In the genomic region with DNA sequence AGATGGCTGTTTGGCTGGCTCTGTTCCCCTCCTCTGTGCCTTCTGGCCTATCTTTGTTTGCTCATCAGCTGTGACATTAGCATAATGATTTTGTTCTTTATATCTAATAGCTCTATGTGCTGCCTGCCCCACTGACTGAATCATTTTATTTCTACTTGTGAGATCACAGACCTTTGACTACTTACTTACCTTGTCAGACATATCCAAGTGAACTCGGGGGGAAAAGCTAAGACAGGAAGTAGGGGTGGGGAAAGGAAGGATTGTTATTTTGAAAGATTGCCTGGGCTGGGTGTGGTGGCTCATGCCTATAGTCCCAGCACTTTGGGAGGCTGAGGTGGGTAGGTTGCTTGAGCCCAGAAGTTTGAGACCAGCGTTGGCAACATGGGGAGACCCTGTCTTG, we compare ENCODE assay signal across 9 cellular contexts.
A peak's percentile ranks its signal among the peaks of the same experiment; 100 is the strongest.
DNase-seq lines count a peak whose midpoint lies in the region; ATAC-seq and TF ChIP-seq lines count a peak whose summit lies in the region.
"Had no signal": no experiment of that assay in that cellular context is flagged by ENCODE, and none has a peak within 500 bp of the region (broad histone marks: within the 10 kb centered on the region; RNA-seq: fewer than 3 reads in every experiment).

No MANE protein-coding gene starts in this region.

- H3K4me1 ChIP-seq in Peyer's patch (peaks cover 0 to 28% (median 5%) of the 10 kb centered on the region in 4 donors), duodenal mucosa (ENCODE audit: control insufficient read depth in 1 of 2, insufficient read depth in 2 of 2, low read length in 2 of 2) (peaks cover 18 to 27% of the 10 kb centered on the region in 2 donors), mucosa of stomach (ENCODE audit: control insufficient read depth, insufficient read depth, low read length) (peaks cover 39% of the 10 kb centered on the region), urinary bladder (ENCODE audit: insufficient read depth) (no peaks in the 10 kb centered on the region)

- 48% methylated on average over 2 of the region's 2 CpGs for WGBS in urinary bladder

- DNase-seq in Peyer's patch (peak in 1 of 3 donors; percentile 26), cerebellar nuclear complex (lab: John Stamatoyannopoulos, UW) (no peak), AG08396 (ENCODE audit: low spot score) (no peak)
- DNase-seq: NCI-H2029 treated with DMSO at 0.1 percent for 48 hours; stimulated activated CD4-positive, alpha-beta T cell treated with anti-CD3 and anti-CD28 coated beads, Interleukin-4, amount 100 ng/mL, for 4 hours had no signal

- ATAC-seq in GM21737 (IDR thresholded peaks at IDR 0.05; ENCODE audit: unreplicated experiment) = no peak

- TF ChIP-seq CTCF in Peyer's patch (IDR thresholded peaks at IDR 0.05) = no peak

- H3K4me3 ChIP-seq in Peyer's patch = no peak overlapping the region
- H3K4me3 ChIP-seq in duodenal mucosa (ENCODE audit: low read depth in 1 of 2, low read length in 2 of 2) = peak overlapping the region in 1 of 2 donors; percentile 32
- no peak overlapping the region for H3K4me3 ChIP-seq in mucosa of stomach (ENCODE audit: low read length)
- no peak overlapping the region for H3K4me3 ChIP-seq in urinary bladder (ENCODE audit: low read depth, low read length)

- H3K9me3 ChIP-seq in Peyer's patch = no peaks in the 10 kb centered on the region
- H3K9me3 ChIP-seq in duodenal mucosa (ENCODE audit: control insufficient read depth in 1 of 2, low read length in 2 of 2) = no peaks in the 10 kb centered on the region
- H3K9me3 ChIP-seq in mucosa of stomach (ENCODE audit: control insufficient read depth, low read length) = no peaks in the 10 kb centered on the region

- peak overlapping the region in 3 of 4 donors; percentile 18 to 70 (median 69) for H3K27ac ChIP-seq in Peyer's patch
- peak overlapping the region; percentile 46 for H3K27ac ChIP-seq in duodenal mucosa (ENCODE audit: low read depth, low read length)
- peak overlapping the region; percentile 69 for H3K27ac ChIP-seq in urinary bladder (ENCODE audit: low read depth)

- no peaks in the 10 kb centered on the region for H3K27me3 ChIP-seq in Peyer's patch
- no peaks in the 10 kb centered on the region for H3K27me3 ChIP-seq in duodenal mucosa (ENCODE audit: control insufficient read depth in 1 of 2, insufficient read depth in 2 of 2, low read length in 2 of 2)
- H3K27me3 ChIP-seq in mucosa of stomach (ENCODE audit: control insufficient read depth, insufficient read depth, low read length) = no peaks in the 10 kb centered on the region

- no peak for TF ChIP-seq POLR2A in Peyer's patch (IDR thresholded peaks at IDR 0.05)

- H3K36me3 ChIP-seq in Peyer's patch (no peaks in the 10 kb centered on the region), duodenal mucosa (ENCODE audit: control insufficient read depth in 1 of 2, insufficient read depth in 2 of 2, low read length in 2 of 2) (no peaks in the 10 kb centered on the region), mucosa of stomach (ENCODE audit: control insufficient read depth, insufficient read depth, low read length) (no peaks in the 10 kb centered on the region), urinary bladder (ENCODE audit: insufficient read depth) (no peaks in the 10 kb centered on the region)

- H3K9ac ChIP-seq in duodenal mucosa (ENCODE audit: low read depth in 1 of 2, low read length in 2 of 2) (peak overlapping the region in 1 of 2 donors; percentile 20), mucosa of stomach (ENCODE audit: low read length) (peak overlapping the region; percentile 24)
